Comparison of ENCODE assay signal across 19 cellular contexts in genomic region chr1:180221461-180221860, GRCh38. TPM values are rescaled to one million over a fixed set of nuclear protein-coding genes. Genes with fewer than 3 reads are reported as not detected.
DNase-seq lines count a peak whose midpoint lies in the region; FAIRE-seq and TF ChIP-seq lines count a peak whose summit lies in the region.
"Had no signal": no experiment of that assay in that cellular context is flagged by ENCODE, and none has a peak within 500 bp of the region (broad histone marks: within the 10 kb centered on the region; RNA-seq: fewer than 3 reads in every experiment).

No MANE protein-coding gene starts in this region.

- no peak for TF ChIP-seq POLR2A in GM12892 (IDR thresholded peaks at IDR 0.05; ENCODE audit: low read depth, low read length)

- no peaks in the 10 kb centered on the region for H3K9me3 ChIP-seq in SJCRH30 (replicated peaks)

- no peaks in the 10 kb centered on the region for H3K27me3 ChIP-seq in SJCRH30

- DNase-seq in GM03348 (ENCODE audit: low spot score), result peak; percentile 76
- peak; percentile 35 to 41 for DNase-seq in SJCRH30
- peak; percentile 60 to 85 for DNase-seq in foreskin fibroblast
- DNase-seq in HUDEP-2 (lab: John Stamatoyannopoulos, UW; ENCODE audit: unreplicated experiment in 76 of 76), result no peak
- no peak for DNase-seq in A172 (ENCODE audit: low spot score)
- DNase-seq in GM12892 (ENCODE audit: insufficient read length), result no peak
- no peak for DNase-seq in amygdala (lab: John Stamatoyannopoulos, UW)
- DNase-seq: C1 segment of cervical spinal cord, DND-41, GF-D8, Kasumi-1, NCI-H1105, NCI-H187 treated with DMSO at 0.1 percent for 48 hours, NCI-H446, NCI-H69, SHP77 had no signal

- no peak for TF ChIP-seq CTCF in foreskin fibroblast (IDR thresholded peaks at IDR 0.05; ENCODE audit: low read depth, low read length)

- no peak overlapping the region for H3K27ac ChIP-seq in SJCRH30

- FAIRE-seq in GM12892 (lab: Jason Lieb, UNC), result no peak
- FAIRE-seq: GM19239, H54, RCC 7860 had no signal

- H3K4me1 ChIP-seq in SJCRH30, result no peaks in the 10 kb centered on the region

- no peak overlapping the region for H3K4me3 ChIP-seq in SJCRH30
- no peak overlapping the region for H3K4me3 ChIP-seq in foreskin fibroblast (ENCODE audit: low read depth in 1 of 2, low read length in 2 of 2)

- H3K36me3 ChIP-seq in SJCRH30, result no peaks in the 10 kb centered on the region

RNA-seq across cellular contexts. Expression of gene LHX4, which starts 8.6 kb away (rescaled TPM):
- 3.7 and 4.2 TPM in 2 replicates for total RNA-seq in SJCRH30 (2014; rRNA removed; shearing (Covaris generic))
- 0.31 and 0.34 TPM in 2 replicates for total RNA-seq in A172 (2014; rRNA removed; shearing (Covaris generic))
- 1.3 TPM for polyA plus RNA-seq in GM12892 (2012; ENCODE audit: missing spikeins)

Comparison
In these comparisons a context has a peak if more than half of its experiments do, and no peak if none do; other contexts are left out.
1. DNase-seq: peak in GM03348 (single experiment), SJCRH30 (2 of 2) and foreskin fibroblast (2 of 2); none in HUDEP-2 (0 of 76), A172 (single experiment), GM12892 (single experiment) and amygdala (0 of 56).